Comparison of ENCODE assay signal across 1 cellular context in genomic region chr10:46265981-46266505, GRCh38.
TF ChIP-seq lines count a peak whose summit lies in the region.

No MANE protein-coding gene starts in this region.

TF ChIP-seq in HEK293, 187 proteins besides CTCF, POLR2A, EP300 and RAD21 (continued from another document):
- no peak for TF ChIP-seq ZNF488 (tag by site-specific recombination; IDR thresholded peaks at IDR 0.05)
TF ChIP-seq in HEK293: peak in this region for 1.
